In the genomic region with DNA sequence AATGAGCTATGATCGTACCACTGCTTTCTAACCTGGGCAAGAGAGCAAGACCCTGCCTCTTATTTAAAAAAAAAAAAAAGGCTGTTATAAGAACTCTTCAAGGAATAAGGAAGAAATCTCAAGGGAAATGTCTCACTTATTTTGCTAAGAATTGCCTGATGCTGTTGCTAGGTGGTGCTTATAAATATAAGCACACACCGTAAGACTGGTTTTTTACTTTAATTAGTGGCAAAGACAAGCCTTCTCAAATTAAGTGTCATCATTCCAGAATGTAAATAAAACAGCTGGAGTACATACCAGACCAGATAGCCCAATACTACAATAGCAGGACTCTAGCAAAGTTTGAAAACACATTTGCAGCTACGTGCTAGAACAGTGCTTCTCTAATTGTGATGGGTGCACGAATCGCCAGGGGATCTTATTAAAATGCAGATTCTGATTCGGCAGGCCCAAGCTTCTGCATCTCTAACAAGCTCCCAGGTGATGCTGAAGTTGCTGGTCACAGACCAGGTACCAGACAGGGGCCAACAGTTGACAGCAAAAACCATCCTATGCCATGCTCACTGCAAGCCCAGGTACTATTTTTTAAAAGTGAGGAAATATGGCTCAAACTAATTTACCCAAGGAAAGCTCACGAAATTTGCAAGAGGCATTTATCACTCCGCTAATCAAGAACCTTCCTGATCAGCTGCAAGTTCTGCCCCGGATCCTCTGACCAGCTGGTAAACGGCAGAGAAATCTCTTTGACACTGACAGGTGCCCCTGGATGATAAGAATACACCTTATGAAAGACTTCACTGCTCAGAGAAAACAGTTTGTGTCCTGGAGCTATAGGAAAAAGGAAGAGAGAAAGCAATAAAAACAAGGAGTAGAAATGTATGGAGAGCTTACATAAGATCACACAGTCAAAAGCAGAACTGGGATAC, we compare ENCODE assay signal across 1 cellular context.
TF ChIP-seq lines count a peak whose summit lies in the region.

No MANE protein-coding gene starts in this region.

TF ChIP-seq in K562, 482 proteins besides CTCF, POLR2A, EP300 and RAD21 (continued from another document and continues in another):
- TF ChIP-seq, protein P1, sequence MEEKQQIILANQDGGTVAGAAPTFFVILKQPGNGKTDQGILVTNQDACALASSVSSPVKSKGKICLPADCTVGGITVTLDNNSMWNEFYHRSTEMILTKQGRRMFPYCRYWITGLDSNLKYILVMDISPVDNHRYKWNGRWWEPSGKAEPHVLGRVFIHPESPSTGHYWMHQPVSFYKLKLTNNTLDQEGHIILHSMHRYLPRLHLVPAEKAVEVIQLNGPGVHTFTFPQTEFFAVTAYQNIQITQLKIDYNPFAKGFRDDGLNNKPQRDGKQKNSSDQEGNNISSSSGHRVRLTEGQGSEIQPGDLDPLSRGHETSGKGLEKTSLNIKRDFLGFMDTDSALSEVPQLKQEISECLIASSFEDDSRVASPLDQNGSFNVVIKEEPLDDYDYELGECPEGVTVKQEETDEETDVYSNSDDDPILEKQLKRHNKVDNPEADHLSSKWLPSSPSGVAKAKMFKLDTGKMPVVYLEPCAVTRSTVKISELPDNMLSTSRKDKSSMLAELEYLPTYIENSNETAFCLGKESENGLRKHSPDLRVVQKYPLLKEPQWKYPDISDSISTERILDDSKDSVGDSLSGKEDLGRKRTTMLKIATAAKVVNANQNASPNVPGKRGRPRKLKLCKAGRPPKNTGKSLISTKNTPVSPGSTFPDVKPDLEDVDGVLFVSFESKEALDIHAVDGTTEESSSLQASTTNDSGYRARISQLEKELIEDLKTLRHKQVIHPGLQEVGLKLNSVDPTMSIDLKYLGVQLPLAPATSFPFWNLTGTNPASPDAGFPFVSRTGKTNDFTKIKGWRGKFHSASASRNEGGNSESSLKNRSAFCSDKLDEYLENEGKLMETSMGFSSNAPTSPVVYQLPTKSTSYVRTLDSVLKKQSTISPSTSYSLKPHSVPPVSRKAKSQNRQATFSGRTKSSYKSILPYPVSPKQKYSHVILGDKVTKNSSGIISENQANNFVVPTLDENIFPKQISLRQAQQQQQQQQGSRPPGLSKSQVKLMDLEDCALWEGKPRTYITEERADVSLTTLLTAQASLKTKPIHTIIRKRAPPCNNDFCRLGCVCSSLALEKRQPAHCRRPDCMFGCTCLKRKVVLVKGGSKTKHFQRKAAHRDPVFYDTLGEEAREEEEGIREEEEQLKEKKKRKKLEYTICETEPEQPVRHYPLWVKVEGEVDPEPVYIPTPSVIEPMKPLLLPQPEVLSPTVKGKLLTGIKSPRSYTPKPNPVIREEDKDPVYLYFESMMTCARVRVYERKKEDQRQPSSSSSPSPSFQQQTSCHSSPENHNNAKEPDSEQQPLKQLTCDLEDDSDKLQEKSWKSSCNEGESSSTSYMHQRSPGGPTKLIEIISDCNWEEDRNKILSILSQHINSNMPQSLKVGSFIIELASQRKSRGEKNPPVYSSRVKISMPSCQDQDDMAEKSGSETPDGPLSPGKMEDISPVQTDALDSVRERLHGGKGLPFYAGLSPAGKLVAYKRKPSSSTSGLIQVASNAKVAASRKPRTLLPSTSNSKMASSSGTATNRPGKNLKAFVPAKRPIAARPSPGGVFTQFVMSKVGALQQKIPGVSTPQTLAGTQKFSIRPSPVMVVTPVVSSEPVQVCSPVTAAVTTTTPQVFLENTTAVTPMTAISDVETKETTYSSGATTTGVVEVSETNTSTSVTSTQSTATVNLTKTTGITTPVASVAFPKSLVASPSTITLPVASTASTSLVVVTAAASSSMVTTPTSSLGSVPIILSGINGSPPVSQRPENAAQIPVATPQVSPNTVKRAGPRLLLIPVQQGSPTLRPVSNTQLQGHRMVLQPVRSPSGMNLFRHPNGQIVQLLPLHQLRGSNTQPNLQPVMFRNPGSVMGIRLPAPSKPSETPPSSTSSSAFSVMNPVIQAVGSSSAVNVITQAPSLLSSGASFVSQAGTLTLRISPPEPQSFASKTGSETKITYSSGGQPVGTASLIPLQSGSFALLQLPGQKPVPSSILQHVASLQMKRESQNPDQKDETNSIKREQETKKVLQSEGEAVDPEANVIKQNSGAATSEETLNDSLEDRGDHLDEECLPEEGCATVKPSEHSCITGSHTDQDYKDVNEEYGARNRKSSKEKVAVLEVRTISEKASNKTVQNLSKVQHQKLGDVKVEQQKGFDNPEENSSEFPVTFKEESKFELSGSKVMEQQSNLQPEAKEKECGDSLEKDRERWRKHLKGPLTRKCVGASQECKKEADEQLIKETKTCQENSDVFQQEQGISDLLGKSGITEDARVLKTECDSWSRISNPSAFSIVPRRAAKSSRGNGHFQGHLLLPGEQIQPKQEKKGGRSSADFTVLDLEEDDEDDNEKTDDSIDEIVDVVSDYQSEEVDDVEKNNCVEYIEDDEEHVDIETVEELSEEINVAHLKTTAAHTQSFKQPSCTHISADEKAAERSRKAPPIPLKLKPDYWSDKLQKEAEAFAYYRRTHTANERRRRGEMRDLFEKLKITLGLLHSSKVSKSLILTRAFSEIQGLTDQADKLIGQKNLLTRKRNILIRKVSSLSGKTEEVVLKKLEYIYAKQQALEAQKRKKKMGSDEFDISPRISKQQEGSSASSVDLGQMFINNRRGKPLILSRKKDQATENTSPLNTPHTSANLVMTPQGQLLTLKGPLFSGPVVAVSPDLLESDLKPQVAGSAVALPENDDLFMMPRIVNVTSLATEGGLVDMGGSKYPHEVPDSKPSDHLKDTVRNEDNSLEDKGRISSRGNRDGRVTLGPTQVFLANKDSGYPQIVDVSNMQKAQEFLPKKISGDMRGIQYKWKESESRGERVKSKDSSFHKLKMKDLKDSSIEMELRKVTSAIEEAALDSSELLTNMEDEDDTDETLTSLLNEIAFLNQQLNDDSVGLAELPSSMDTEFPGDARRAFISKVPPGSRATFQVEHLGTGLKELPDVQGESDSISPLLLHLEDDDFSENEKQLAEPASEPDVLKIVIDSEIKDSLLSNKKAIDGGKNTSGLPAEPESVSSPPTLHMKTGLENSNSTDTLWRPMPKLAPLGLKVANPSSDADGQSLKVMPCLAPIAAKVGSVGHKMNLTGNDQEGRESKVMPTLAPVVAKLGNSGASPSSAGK (IDR thresholded peaks at IDR 0.05): no peak
- TF ChIP-seq ZSCAN29 (IDR thresholded peaks at IDR 0.05) (no peak), MTA2 (IDR thresholded peaks at IDR 0.05; ENCODE audit: low read depth) (0 out of 2 replicates have a peak, but pooled peaks have one; percentile 23), RBM17 (IDR thresholded peaks at IDR 0.05; ENCODE audit: borderline replicate concordance, low read depth, low read length) (no peak), CEBPG (CRISPR knock-in tag; IDR thresholded peaks at IDR 0.05) (no peak), CEBPG (tag; conservative IDR thresholded peaks at IDR 0.05 in 1 of 2, IDR thresholded peaks at IDR 0.05 in 1 of 2) (no peak), CHAMP1 (IDR thresholded peaks at IDR 0.05) (no peak), ZNF668 (CRISPR knock-in tag; IDR thresholded peaks at IDR 0.05) (no peak), SP1 (CRISPR knock-in tag; IDR thresholded peaks at IDR 0.05) (0 out of 2 replicates have a peak, but pooled peaks have one; percentile 24), SMARCA4 (IDR thresholded peaks at IDR 0.05) (peak; percentile 48; the same call in 1 of the 2 replicates), ZNF696 (CRISPR knock-in tag; conservative IDR thresholded peaks at IDR 0.05) (no peak), RCOR1 (IDR thresholded peaks at IDR 0.05; ENCODE audit: borderline replicate concordance in 1 of 2, low read depth in 2 of 2, low read length in 2 of 2) (0 out of 4 replicates have a peak, but pooled peaks of 1 of the 2 experiments have one; percentile 10), ZFP91 (CRISPR knock-in tag; IDR thresholded peaks at IDR 0.05) (no peak), ATF4 (CRISPR knock-in tag; IDR thresholded peaks at IDR 0.05) (no peak), GTF2E2 (tag; IDR thresholded peaks at IDR 0.05) (no peak), KLF16 (IDR thresholded peaks at IDR 0.05) (0 out of 2 replicates have a peak, but pooled peaks have one; percentile 40), AFF4 (CRISPR knock-in tag; IDR thresholded peaks at IDR 0.05) (no peak), HLTF (IDR thresholded peaks at IDR 0.05) (no peak), MEF2D (tag; conservative IDR thresholded peaks at IDR 0.05; ENCODE audit: low read depth) (no peak), CBFA2T2 (conservative IDR thresholded peaks at IDR 0.05) (peak; percentile 61), RFX7 (CRISPR knock-in tag; IDR thresholded peaks at IDR 0.05) (no peak), TEAD4 (IDR thresholded peaks at IDR 0.05; ENCODE audit: low read length) (peak; percentile 66), TEAD4 (CRISPR knock-in tag; IDR thresholded peaks at IDR 0.05; ENCODE audit: borderline replicate concordance) (no peak), YBX1 (IDR thresholded peaks at IDR 0.05) (no peak), SOX6 (IDR thresholded peaks at IDR 0.05) (0 out of 2 replicates have a peak, but pooled peaks have one; percentile 13), DACH1 (IDR thresholded peaks at IDR 0.05; ENCODE audit: partially characterized antibody) (peak; percentile 38)
- TF ChIP-seq, protein P2, sequence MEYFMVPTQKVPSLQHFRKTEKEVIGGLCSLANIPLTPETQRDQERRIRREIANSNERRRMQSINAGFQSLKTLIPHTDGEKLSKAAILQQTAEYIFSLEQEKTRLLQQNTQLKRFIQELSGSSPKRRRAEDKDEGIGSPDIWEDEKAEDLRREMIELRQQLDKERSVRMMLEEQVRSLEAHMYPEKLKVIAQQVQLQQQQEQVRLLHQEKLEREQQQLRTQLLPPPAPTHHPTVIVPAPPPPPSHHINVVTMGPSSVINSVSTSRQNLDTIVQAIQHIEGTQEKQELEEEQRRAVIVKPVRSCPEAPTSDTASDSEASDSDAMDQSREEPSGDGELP (CRISPR knock-in tag; IDR thresholded peaks at IDR 0.05; ENCODE audit: borderline replicate concordance): peak; percentile 74
- TF ChIP-seq, protein P3, sequence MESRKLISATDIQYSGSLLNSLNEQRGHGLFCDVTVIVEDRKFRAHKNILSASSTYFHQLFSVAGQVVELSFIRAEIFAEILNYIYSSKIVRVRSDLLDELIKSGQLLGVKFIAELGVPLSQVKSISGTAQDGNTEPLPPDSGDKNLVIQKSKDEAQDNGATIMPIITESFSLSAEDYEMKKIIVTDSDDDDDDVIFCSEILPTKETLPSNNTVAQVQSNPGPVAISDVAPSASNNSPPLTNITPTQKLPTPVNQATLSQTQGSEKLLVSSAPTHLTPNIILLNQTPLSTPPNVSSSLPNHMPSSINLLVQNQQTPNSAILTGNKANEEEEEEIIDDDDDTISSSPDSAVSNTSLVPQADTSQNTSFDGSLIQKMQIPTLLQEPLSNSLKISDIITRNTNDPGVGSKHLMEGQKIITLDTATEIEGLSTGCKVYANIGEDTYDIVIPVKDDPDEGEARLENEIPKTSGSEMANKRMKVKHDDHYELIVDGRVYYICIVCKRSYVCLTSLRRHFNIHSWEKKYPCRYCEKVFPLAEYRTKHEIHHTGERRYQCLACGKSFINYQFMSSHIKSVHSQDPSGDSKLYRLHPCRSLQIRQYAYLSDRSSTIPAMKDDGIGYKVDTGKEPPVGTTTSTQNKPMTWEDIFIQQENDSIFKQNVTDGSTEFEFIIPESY (CRISPR knock-in tag; IDR thresholded peaks at IDR 0.05): peak; percentile 88
